In the genomic region with DNA sequence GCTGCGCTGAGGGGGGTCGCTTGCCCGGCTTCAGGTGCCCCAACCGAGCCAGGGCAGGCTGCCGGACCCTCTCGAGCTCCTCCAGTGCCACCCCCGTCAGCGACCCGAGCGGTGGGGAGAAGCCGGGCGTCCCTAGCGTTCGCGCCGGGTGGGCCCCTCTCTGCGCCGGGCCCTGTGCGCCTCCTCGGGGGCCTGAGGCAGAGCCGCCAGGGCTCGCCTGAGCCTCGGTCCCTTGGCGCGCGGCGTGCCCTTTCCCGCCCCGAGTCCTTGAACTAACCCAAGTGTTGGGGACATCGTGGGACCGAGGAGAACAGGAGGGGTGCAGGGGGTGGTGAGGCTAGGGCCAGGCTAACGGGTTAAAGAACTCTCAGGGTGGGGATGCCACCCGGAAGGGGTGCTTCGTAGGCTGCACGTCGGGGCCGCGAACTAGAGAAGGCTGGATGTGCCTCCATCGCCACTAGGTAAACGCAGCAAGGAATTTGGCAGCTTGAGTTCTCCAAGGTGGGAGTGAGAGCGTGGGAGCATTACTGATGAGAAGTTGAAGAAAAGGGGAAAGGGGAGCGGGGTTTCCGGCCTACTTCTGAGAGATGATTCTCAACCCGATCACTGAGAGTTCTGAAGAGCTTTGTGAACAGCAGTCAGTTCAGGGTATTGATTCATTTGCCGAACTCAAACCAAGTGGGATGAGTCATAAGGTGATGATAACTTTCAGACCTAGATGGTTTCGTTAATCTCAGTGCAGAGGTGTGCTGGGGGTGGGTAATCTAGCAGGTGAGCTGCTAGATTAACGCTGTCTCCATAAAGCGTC, we compare ENCODE assay signal across 8 cellular contexts. TPM values are rescaled to one million over a fixed set of nuclear protein-coding genes. Genes with fewer than 3 reads are reported as not detected.
DNase-seq lines count a peak whose midpoint lies in the region; ATAC-seq lines count a peak whose summit lies in the region.

No MANE protein-coding gene starts in this region.

- H4K8ac ChIP-seq in mesendoderm (ENCODE audit: low read depth, low read length), result no peak overlapping the region

- H3K4me2 ChIP-seq in mesendoderm (ENCODE audit: low read length), result peak overlapping the region; percentile 28

- no peaks in the 10 kb centered on the region for H3K36me3 ChIP-seq in mesendoderm (ENCODE audit: control insufficient read depth, insufficient read depth, low read length)

- ATAC-seq in HG02763 (IDR thresholded peaks at IDR 0.05; ENCODE audit: unreplicated experiment), result peak; percentile 25

- H3K9ac ChIP-seq in mesendoderm (ENCODE audit: low read length), result peak overlapping the region; percentile 99

- H3K27me3 ChIP-seq in mesendoderm (ENCODE audit: insufficient read depth, low read length, poor library complexity), result no peaks in the 10 kb centered on the region

- peak; percentile 52 to 90 (median 83) for DNase-seq in NCI-H1417 (lab: John Stamatoyannopoulos, UW)
- DNase-seq in NCI-H1417 treated with DMSO at 0.1 percent for 48 hours (lab: John Stamatoyannopoulos, UW), result no peak
- DNase-seq in NCI-H2107 (lab: John Stamatoyannopoulos, UW), result peak; percentile 30
- peak; percentile 57 for DNase-seq in activated CD4-positive, alpha-beta T cell treated with anti-CD3 and anti-CD28 coated beads, Interleukin-2, amount 50 U/mL, for 4 hours
- DNase-seq in effector CD4-positive, alpha-beta T cell, result peak; percentile 47
- peak; percentile 73 for DNase-seq in mesendoderm
- DNase-seq in stimulated activated CD8-positive, alpha-beta memory T cell treated with anti-CD3 and anti-CD28 coated beads, Interleukin-15, amount 100 ng/mL, for 4 hours (ENCODE audit: low read depth in 2 of 2), result peak; percentile 26 to 45

- H2BK5ac ChIP-seq in mesendoderm (ENCODE audit: low read length), result peak overlapping the region; percentile 67

- no peaks in the 10 kb centered on the region for H3K4me1 ChIP-seq in mesendoderm (ENCODE audit: control insufficient read depth, low read depth, low read length)

- WGBS in mesendoderm (ENCODE audit: extremely low coverage, insufficient coverage, low lambda C conversion rate), result no CpG with 5 or more reads among the region's 48 CpGs

- H4K5ac ChIP-seq in mesendoderm (ENCODE audit: low read length), result no peak overlapping the region

- peak overlapping the region; percentile 62 for H3K18ac ChIP-seq in mesendoderm (ENCODE audit: low read length)

- H3K4ac ChIP-seq in mesendoderm (ENCODE audit: low read depth, low read length), result peak overlapping the region; percentile 94

- H2BK15ac ChIP-seq in mesendoderm (replicated peaks; ENCODE audit: low read depth), result no peak overlapping the region

- no peak overlapping the region for H2AK5ac ChIP-seq in mesendoderm (ENCODE audit: low read length)

- peak overlapping the region; percentile 93 for H3K4me3 ChIP-seq in mesendoderm (ENCODE audit: low read length)

- peak overlapping the region; percentile 99 for H3K56ac ChIP-seq in mesendoderm (ENCODE audit: low read length)

- peak overlapping the region; percentile 58 for H3K27ac ChIP-seq in mesendoderm (ENCODE audit: low read depth, low read length)

- H3K79me2 ChIP-seq in mesendoderm (ENCODE audit: control insufficient read depth, insufficient read depth, low read length), result peaks cover 17% of the 10 kb centered on the region

- H2BK120ac ChIP-seq in mesendoderm (ENCODE audit: low read depth, low read length), result no peak overlapping the region

- H3K23ac ChIP-seq in mesendoderm (ENCODE audit: low read length), result peak overlapping the region; percentile 97

- peaks cover 5% of the 10 kb centered on the region for H3K79me1 ChIP-seq in mesendoderm (ENCODE audit: low read length)

RNA-seq across cellular contexts. Expression of gene RNF34, which starts 0.6 kb away (rescaled TPM):
- polyA plus RNA-seq in mesendoderm (2013, experiment 1 of 2), result 45.0 TPM
- 45.4 TPM for polyA plus RNA-seq in mesendoderm (2013, experiment 2 of 2)

RNA-seq across cellular contexts. Expression of gene ANAPC5, which starts 48.3 kb away (rescaled TPM):
- polyA plus RNA-seq in mesendoderm (2013, experiment 1 of 2), result 114 TPM
- 114 TPM for polyA plus RNA-seq in mesendoderm (2013, experiment 2 of 2)
